ENCODE assay signal across 8 cellular contexts in genomic region chr9:92668746-92669526, GRCh38. TPM values are rescaled to one million over a fixed set of nuclear protein-coding genes. Genes with fewer than 3 reads are reported as not detected.
DNase-seq lines count a peak whose midpoint lies in the region; TF ChIP-seq lines count a peak whose summit lies in the region.

No MANE protein-coding gene starts in this region.

- H3K4me3 ChIP-seq in MG63 (peak overlapping the region; percentile 90), cardiac muscle cell (peak overlapping the region; percentile 91)

- H3K36me3 ChIP-seq in MG63 (peaks cover 15% of the 10 kb centered on the region), cardiac muscle cell (no peaks in the 10 kb centered on the region)

- peak overlapping the region; percentile 79 for H3K27ac ChIP-seq in cardiac muscle cell

- H3K9me3 ChIP-seq in MG63 (no peaks in the 10 kb centered on the region), cardiac muscle cell (ENCODE audit: low read depth) (no peaks in the 10 kb centered on the region)

- peaks cover 4% of the 10 kb centered on the region for H3K4me1 ChIP-seq in cardiac muscle cell (ENCODE audit: low read depth)

- intact Hi-C loops in activated T-helper 2 cell treated with anti-CD3 and anti-CD28 coated beads, Interferon-gamma antibody, Interleukin-2, Interleukin-4, amounts not matched to agents 10 μg/mL and 5 μg/mL and 100 μg/mL, durations not matched to agents 14 hours and 24 hours and 36 hours (cut with micrococcal nuclease), result loop anchor here (5.0 kb wide), 1 partner anchor 37 kb away; no protein-coding TSS in a partner anchor

- peak overlapping the region; percentile 81 for H3K27ac Mint-ChIP-seq in activated T-helper 2 cell treated with anti-CD3 and anti-CD28 coated beads, Interferon-gamma antibody, Interleukin-2, Interleukin-4, amounts not matched to agents 10 μg/mL and 5 μg/mL and 100 μg/mL, durations not matched to agents 14 hours and 24 hours and 36 hours
- H3K27ac Mint-ChIP-seq in progenitor cell of endocrine pancreas, result peak overlapping the region; percentile 85

- H3K4me1 Mint-ChIP-seq in activated T-helper 2 cell treated with anti-CD3 and anti-CD28 coated beads, Interferon-gamma antibody, Interleukin-2, Interleukin-4, amounts not matched to agents 10 μg/mL and 5 μg/mL and 100 μg/mL, durations not matched to agents 14 hours and 24 hours and 36 hours (ENCODE audit: low read depth), result peaks cover 31% of the 10 kb centered on the region
- peaks cover 8% of the 10 kb centered on the region for H3K4me1 Mint-ChIP-seq in progenitor cell of endocrine pancreas (ENCODE audit: low read depth)

- TF ChIP-seq CTCF in cardiac muscle cell (IDR thresholded peaks at IDR 0.05; ENCODE audit: low read depth, low read length) (no peak), progenitor cell of endocrine pancreas (IDR thresholded peaks at IDR 0.05; ENCODE audit: unreplicated experiment) (no peak)

- H3K4me3 Mint-ChIP-seq in activated T-helper 2 cell treated with anti-CD3 and anti-CD28 coated beads, Interferon-gamma antibody, Interleukin-2, Interleukin-4, amounts not matched to agents 10 μg/mL and 5 μg/mL and 100 μg/mL, durations not matched to agents 14 hours and 24 hours and 36 hours (ENCODE audit: low read depth), result peak overlapping the region; percentile 93
- H3K4me3 Mint-ChIP-seq in progenitor cell of endocrine pancreas (ENCODE audit: low read depth), result peak overlapping the region; percentile 94

- H3K27me3 Mint-ChIP-seq in activated T-helper 2 cell treated with anti-CD3 and anti-CD28 coated beads, Interferon-gamma antibody, Interleukin-2, Interleukin-4, amounts not matched to agents 10 μg/mL and 5 μg/mL and 100 μg/mL, durations not matched to agents 14 hours and 24 hours and 36 hours (ENCODE audit: low read depth), result no peaks in the 10 kb centered on the region
- H3K27me3 Mint-ChIP-seq in progenitor cell of endocrine pancreas, result no peaks in the 10 kb centered on the region

- DNase-seq in ELF-1 (ENCODE audit: low read depth, low spot score), result peak; percentile 44
- DNase-seq in MG63, result peak; percentile 76
- no peak for DNase-seq in activated T-helper 2 cell treated with anti-CD3 and anti-CD28 coated beads, Interferon-gamma antibody, Interleukin-2, Interleukin-4, amounts not matched to agents 10 μg/mL and 5 μg/mL and 100 μg/mL, durations not matched to agents 14 hours and 24 hours and 36 hours (ENCODE audit: low spot score)
- DNase-seq in cardiac muscle cell (ENCODE audit: low read depth in 1 of 2, low spot score in 1 of 2), result peak; percentile 47 to 71
- DNase-seq in progenitor cell of endocrine pancreas (ENCODE audit: low spot score, unreplicated experiment), result no peak
- DNase-seq in NCI-H187 treated with DMSO at 0.1 percent for 48 hours (lab: John Stamatoyannopoulos, UW), result no peak
- no peak for DNase-seq in NCI-H2029 (lab: John Stamatoyannopoulos, UW)
- DNase-seq in NCI-H187 (lab: John Stamatoyannopoulos, UW), result no peak

- H3K27me3 ChIP-seq in MG63 (no peaks in the 10 kb centered on the region), cardiac muscle cell (no peaks in the 10 kb centered on the region)

- H3K36me3 Mint-ChIP-seq in activated T-helper 2 cell treated with anti-CD3 and anti-CD28 coated beads, Interferon-gamma antibody, Interleukin-2, Interleukin-4, amounts not matched to agents 10 μg/mL and 5 μg/mL and 100 μg/mL, durations not matched to agents 14 hours and 24 hours and 36 hours (ENCODE audit: low read depth), result peaks cover 31% of the 10 kb centered on the region
- H3K36me3 Mint-ChIP-seq in progenitor cell of endocrine pancreas (ENCODE audit: insufficient read depth), result peaks cover 2% of the 10 kb centered on the region

- no peaks in the 10 kb centered on the region for H3K9me3 Mint-ChIP-seq in activated T-helper 2 cell treated with anti-CD3 and anti-CD28 coated beads, Interferon-gamma antibody, Interleukin-2, Interleukin-4, amounts not matched to agents 10 μg/mL and 5 μg/mL and 100 μg/mL, durations not matched to agents 14 hours and 24 hours and 36 hours
- no peaks in the 10 kb centered on the region for H3K9me3 Mint-ChIP-seq in progenitor cell of endocrine pancreas (ENCODE audit: low read depth)

RNA-seq across cellular contexts. Expression of gene IPPK, which starts 1.0 kb away (rescaled TPM):
- total RNA-seq in MG63 (2014; rRNA removed; shearing (Covaris generic); ENCODE audit: low replicate concordance), result 9.8 and 13.3 TPM in 2 replicates
- total RNA-seq in activated T-helper 2 cell treated with anti-CD3 and anti-CD28 coated beads, Interferon-gamma antibody, Interleukin-2, Interleukin-4, amounts not matched to agents 10 μg/mL and 5 μg/mL and 100 μg/mL, durations not matched to agents 14 hours and 24 hours and 36 hours, result 11.5 and 14.8 TPM in 2 replicates
- total RNA-seq in cardiac muscle cell (7.0 and 7.8 TPM in 2 replicates), progenitor cell of endocrine pancreas (10.2 and 10.8 TPM in 2 replicates)
- 6.4 and 7.1 TPM in 2 replicates for polyA plus RNA-seq in cardiac muscle cell

Comparison
In these comparisons a context has a peak if more than half of its experiments do, and no peak if none do; other contexts are left out.
1. DNase-seq: peak in ELF-1 (single experiment), MG63 (single experiment) and cardiac muscle cell (2 of 2); none in activated T-helper 2 cell treated with anti-CD3 and anti-CD28 coated beads, Interferon-gamma antibody, Interleukin-2, Interleukin-4, amounts not matched to agents 10 μg/mL and 5 μg/mL and 100 μg/mL, durations not matched to agents 14 hours and 24 hours and 36 hours (single experiment), progenitor cell of endocrine pancreas (single experiment), NCI-H187 treated with DMSO at 0.1 percent for 48 hours (single experiment), NCI-H2029 (single experiment) and NCI-H187 (0 of 2).